Comparison of ENCODE assay signal across 29 cellular contexts in the genomic region with DNA sequence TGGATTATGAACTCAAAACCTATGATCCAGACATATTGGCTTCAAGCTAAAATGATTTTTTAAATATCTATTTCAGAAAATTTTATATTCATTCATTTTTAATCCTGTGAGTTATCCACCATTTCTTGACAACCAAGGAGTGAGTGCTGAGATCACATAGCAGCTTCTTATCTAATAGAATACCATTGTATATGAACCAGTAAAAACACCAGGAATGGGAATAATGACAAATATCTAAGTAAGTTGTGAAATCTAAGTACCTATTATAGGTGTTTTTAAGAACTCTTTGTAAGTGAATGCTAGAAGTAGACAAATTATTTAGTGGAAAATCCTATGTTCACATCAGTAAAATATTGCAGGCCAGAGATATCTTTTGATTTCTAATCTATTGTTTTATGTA. TPM values are rescaled to one million over a fixed set of nuclear protein-coding genes. Genes with fewer than 3 reads are reported as not detected.
DNase-seq lines count a peak whose midpoint lies in the region; ATAC-seq and TF ChIP-seq lines count a peak whose summit lies in the region.
"Had no signal": no experiment of that assay in that cellular context is flagged by ENCODE, and none has a peak within 500 bp of the region (broad histone marks: within the 10 kb centered on the region; RNA-seq: fewer than 3 reads in every experiment).

No MANE protein-coding gene starts in this region.

- no peaks in the 10 kb centered on the region for H3K27me3 ChIP-seq in smooth muscle cell (ENCODE audit: low read depth)
- H3K27me3 ChIP-seq: BE2C, BLaER1 had no signal

- H3K9ac ChIP-seq in smooth muscle cell (ENCODE audit: low read depth): no peak overlapping the region
- H3K9ac ChIP-seq: BLaER1 had no signal

- H3K9me3 ChIP-seq in smooth muscle cell (replicated peaks; ENCODE audit: low read depth): no peaks in the 10 kb centered on the region
- H3K9me3 ChIP-seq: A549, BE2C, BLaER1 had no signal

- peaks cover 8% of the 10 kb centered on the region for H3K36me3 ChIP-seq in smooth muscle cell (ENCODE audit: low read depth)
- H3K36me3 ChIP-seq: BE2C, BLaER1 had no signal

- H3K79me2 ChIP-seq in smooth muscle cell (ENCODE audit: low read depth): peaks cover 54% of the 10 kb centered on the region

- no peak overlapping the region for H2AFZ ChIP-seq in smooth muscle cell (ENCODE audit: low read depth)

- H4K20me1 ChIP-seq in smooth muscle cell (ENCODE audit: low read depth): no peaks in the 10 kb centered on the region
- H4K20me1 ChIP-seq: BLaER1 had no signal

- DNase-seq in NCI-H226 (peak; percentile 45), NCI-H526 treated with DMSO at 0.1 percent for 48 hours (lab: John Stamatoyannopoulos, UW) (peak; percentile 87), amniotic epithelial cell (ENCODE audit: low read depth) (peak; percentile 45), smooth muscle cell (lab: John Stamatoyannopoulos, UW; ENCODE audit: unreplicated experiment) (no peak), Ammon's horn (ENCODE audit: low spot score) (no peak)
- no peak for DNase-seq in stimulated activated CD4-positive, alpha-beta T cell treated with anti-CD3 and anti-CD28 coated beads, Interleukin-1b, Interleukin-23, amount 100 ng/mL, for 48 hours
- DNase-seq: AML-193; BE2C; C1 segment of cervical spinal cord; CD4-positive, alpha-beta memory T cell; CD4-positive, CD25-positive, alpha-beta regulatory T cell; CD8-positive, alpha-beta memory T cell; COR-L47; DMS 273 treated with DMSO at 0.1 percent for 48 hours; DMS153; DMS53; DMS79; DND-41; EL; GDM1 had no signal

- peak overlapping the region; percentile 80 for H3K4me3 ChIP-seq in smooth muscle cell
- H3K4me3 ChIP-seq: A549, BLaER1, GM12878 had no signal

- ATAC-seq in HG03520 (IDR thresholded peaks at IDR 0.05; ENCODE audit: unreplicated experiment): no peak
- ATAC-seq: A549, GM12878 had no signal

- peak overlapping the region; percentile 89 for H3K4me2 ChIP-seq in smooth muscle cell
- H3K4me2 ChIP-seq: A549, BLaER1 had no signal

- H3F3A ChIP-seq in smooth muscle cell (ENCODE audit: low read depth): peaks cover 62% of the 10 kb centered on the region

- peak overlapping the region; percentile 98 for H3K27ac ChIP-seq in smooth muscle cell (ENCODE audit: low read depth)
- H3K27ac ChIP-seq: 22Rv1, A549, BLaER1 had no signal

- TF ChIP-seq CTCF in smooth muscle cell (IDR thresholded peaks at IDR 0.05; ENCODE audit: borderline replicate concordance, insufficient read depth, poor library complexity, severe bottlenecking): no peak

- peaks cover 57% of the 10 kb centered on the region for H3K4me1 ChIP-seq in smooth muscle cell (ENCODE audit: low read depth)
- H3K4me1 ChIP-seq: A549, BE2C had no signal

RNA-seq across cellular contexts. Expression of a gene that starts 8.2 kb away (rescaled TPM):
- 7,849 and 9,477 TPM in 2 replicates for total RNA-seq in smooth muscle cell
- polyA plus RNA-seq in smooth muscle cell: 4,053 and 5,541 TPM in 2 replicates
- total RNA-seq: CD4-positive, alpha-beta memory T cell; CD4-positive, CD25-positive, alpha-beta regulatory T cell; CD8-positive, alpha-beta memory T cell; G401 had no signal
- polyA plus RNA-seq: CD14-positive monocyte; CD4-positive, alpha-beta memory T cell; CD4-positive, CD25-positive, alpha-beta regulatory T cell; CD8-positive, alpha-beta memory T cell had no signal

RNA-seq across cellular contexts. Expression of a gene that starts 45.3 kb away (rescaled TPM):
- total RNA-seq in smooth muscle cell: not detected in 2 replicates
- not detected in 2 replicates for polyA plus RNA-seq in smooth muscle cell
- total RNA-seq: A172; CD4-positive, alpha-beta memory T cell; CD4-positive, CD25-positive, alpha-beta regulatory T cell; CD8-positive, alpha-beta memory T cell; Daoy; G401; GM12878 had no signal
- polyA plus RNA-seq: A549; CD14-positive monocyte; CD4-positive, alpha-beta memory T cell; CD4-positive, CD25-positive, alpha-beta regulatory T cell; CD8-positive, alpha-beta memory T cell; GM12878 had no signal

Comparison
In these comparisons a context has a peak if more than half of its experiments do, and no peak if none do; other contexts are left out.
1. DNase-seq: peak in NCI-H226 (single experiment), NCI-H526 treated with DMSO at 0.1 percent for 48 hours (single experiment) and amniotic epithelial cell (single experiment); none in smooth muscle cell (single experiment), stimulated activated CD4-positive, alpha-beta T cell treated with anti-CD3 and anti-CD28 coated beads, Interleukin-1b, Interleukin-23, amount 100 ng/mL, for 48 hours (single experiment) and Ammon's horn (single experiment).